Comparison of ENCODE assay signal across 1 cellular context in the genomic region with DNA sequence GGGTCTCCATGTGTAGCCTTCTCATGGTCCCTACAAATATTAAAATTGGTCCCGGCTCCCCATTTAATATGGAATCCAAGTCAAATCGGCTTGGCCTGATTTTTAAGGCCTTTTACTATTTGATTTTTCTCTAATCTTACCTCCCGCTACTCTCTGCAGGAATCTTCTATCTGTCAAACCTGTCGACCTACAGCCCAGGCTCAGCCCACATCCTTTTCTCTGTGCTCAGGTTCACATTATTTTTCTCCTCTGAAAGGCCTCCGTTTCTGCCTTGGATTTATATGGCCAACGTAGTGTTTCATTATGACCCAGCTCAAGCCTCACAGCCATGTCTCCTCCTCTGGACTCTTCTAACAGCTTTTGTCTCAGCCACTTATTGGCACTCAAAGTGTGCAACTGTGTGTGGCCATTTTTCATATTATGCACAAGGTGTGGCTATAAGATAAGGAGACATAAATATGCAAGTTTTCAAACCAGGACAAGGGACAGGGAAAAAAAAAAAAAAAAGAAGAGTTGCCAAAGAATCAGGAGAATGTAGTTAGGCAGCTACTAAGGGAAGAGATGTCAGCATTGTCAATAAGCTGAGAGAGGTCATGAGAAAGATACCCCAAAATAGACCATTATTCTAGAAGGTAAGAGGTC.
A peak's percentile ranks its signal among the peaks of the same experiment; 100 is the strongest.
TF ChIP-seq lines count a peak whose summit lies in the region.

No MANE protein-coding gene starts in this region.

TF ChIP-seq in K562, 482 proteins besides CTCF, POLR2A, EP300 and RAD21:
- TF ChIP-seq ZNF586 (CRISPR knock-in tag; conservative IDR thresholded peaks at IDR 0.05) (no peak), HNRNPL (IDR thresholded peaks at IDR 0.05; ENCODE audit: low read depth, low read length) (no peak), ARID3A (IDR thresholded peaks at IDR 0.05; ENCODE audit: borderline replicate concordance, low read depth, low read length) (peak; percentile 24; the same call in 1 of the 2 replicates), MEIS2 (IDR thresholded peaks at IDR 0.05; ENCODE audit: partially characterized antibody) (peak; percentile 45), SMARCA4 (IDR thresholded peaks at IDR 0.05) (peak; percentile 62; the same call in 1 of the 2 replicates), MYC (IDR thresholded peaks at IDR 0.05; ENCODE audit: low read depth, low read length) (no peak), MYC (CRISPR knock-in tag; IDR thresholded peaks at IDR 0.05; ENCODE audit: borderline replicate concordance, low read depth) (no peak), DMBX1 (CRISPR knock-in tag; IDR thresholded peaks at IDR 0.05; ENCODE audit: borderline replicate concordance) (no peak), NFRKB (IDR thresholded peaks at IDR 0.05; ENCODE audit: low read depth) (no peak), FOXK2 (conservative IDR thresholded peaks at IDR 0.05 in 1 of 2, IDR thresholded peaks at IDR 0.05 in 1 of 2; ENCODE audit: low read depth in 2 of 2) (peak; percentile 36 to 45; a peak in 1 of 4 replicates), MCM5 (IDR thresholded peaks at IDR 0.05; ENCODE audit: low read depth) (no peak), SPI1 (IDR thresholded peaks at IDR 0.05; ENCODE audit: borderline replicate concordance, low read depth, low read length) (no peak), TEAD4 (IDR thresholded peaks at IDR 0.05; ENCODE audit: low read length) (peak; percentile 71), TEAD4 (CRISPR knock-in tag; IDR thresholded peaks at IDR 0.05; ENCODE audit: borderline replicate concordance) (no peak), LEF1 (IDR thresholded peaks at IDR 0.05) (0 out of 2 replicates have a peak, but pooled peaks have one; percentile 23), ZNF384 (IDR thresholded peaks at IDR 0.05; ENCODE audit: low read depth, low read length) (peak; percentile 91), TAL1 (IDR thresholded peaks at IDR 0.05) (peak; percentile 66), STAT5A (IDR thresholded peaks at IDR 0.05; ENCODE audit: borderline replicate concordance, low read length) (0 out of 2 replicates have a peak, but pooled peaks have one; percentile 4), TRIM24 (IDR thresholded peaks at IDR 0.05) (no peak), BHLHE40 (IDR thresholded peaks at IDR 0.05; ENCODE audit: low read length) (0 out of 2 replicates have a peak, but pooled peaks have one; percentile 7), CREM (IDR thresholded peaks at IDR 0.05; ENCODE audit: low read depth) (no peak), CUX1 (CRISPR knock-in tag; IDR thresholded peaks at IDR 0.05) (0 out of 2 replicates have a peak, but pooled peaks have one; percentile 28), CBX5 (IDR thresholded peaks at IDR 0.05; ENCODE audit: borderline replicate concordance, low read depth) (no peak), TCF3 (CRISPR knock-in tag; IDR thresholded peaks at IDR 0.05) (peak; percentile 67), PBX2 (CRISPR knock-in tag; IDR thresholded peaks at IDR 0.05; ENCODE audit: low read depth) (no peak), PBX2 (tag; conservative IDR thresholded peaks at IDR 0.05; ENCODE audit: low read depth) (peak; percentile 74), ZNF75A (CRISPR knock-in tag; IDR thresholded peaks at IDR 0.05) (no peak), DPF2 (IDR thresholded peaks at IDR 0.05) (0 out of 2 replicates have a peak, but pooled peaks have one; percentile 27), HDAC1 (IDR thresholded peaks at IDR 0.05) (no peak), ZNF445 (CRISPR knock-in tag; IDR thresholded peaks at IDR 0.05; ENCODE audit: low read depth) (no peak), KLF6 (CRISPR knock-in tag; IDR thresholded peaks at IDR 0.05; ENCODE audit: borderline replicate concordance) (no peak), LCOR (CRISPR knock-in tag; IDR thresholded peaks at IDR 0.05) (no peak), ZNF830 (CRISPR knock-in tag; IDR thresholded peaks at IDR 0.05) (no peak), NCOR1 (IDR thresholded peaks at IDR 0.05) (peak; percentile 23; the same call in 1 of the 2 replicates), CBFA2T3 (IDR thresholded peaks at IDR 0.05) (peak; percentile 62), ARID1B (IDR thresholded peaks at IDR 0.05) (peak; percentile 75)
- TF ChIP-seq, protein P1, sequence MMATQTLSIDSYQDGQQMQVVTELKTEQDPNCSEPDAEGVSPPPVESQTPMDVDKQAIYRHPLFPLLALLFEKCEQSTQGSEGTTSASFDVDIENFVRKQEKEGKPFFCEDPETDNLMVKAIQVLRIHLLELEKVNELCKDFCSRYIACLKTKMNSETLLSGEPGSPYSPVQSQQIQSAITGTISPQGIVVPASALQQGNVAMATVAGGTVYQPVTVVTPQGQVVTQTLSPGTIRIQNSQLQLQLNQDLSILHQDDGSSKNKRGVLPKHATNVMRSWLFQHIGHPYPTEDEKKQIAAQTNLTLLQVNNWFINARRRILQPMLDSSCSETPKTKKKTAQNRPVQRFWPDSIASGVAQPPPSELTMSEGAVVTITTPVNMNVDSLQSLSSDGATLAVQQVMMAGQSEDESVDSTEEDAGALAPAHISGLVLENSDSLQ (IDR thresholded peaks at IDR 0.05) = peak; percentile 35; the same call in 1 of the 2 replicates
- TF ChIP-seq, protein P2, sequence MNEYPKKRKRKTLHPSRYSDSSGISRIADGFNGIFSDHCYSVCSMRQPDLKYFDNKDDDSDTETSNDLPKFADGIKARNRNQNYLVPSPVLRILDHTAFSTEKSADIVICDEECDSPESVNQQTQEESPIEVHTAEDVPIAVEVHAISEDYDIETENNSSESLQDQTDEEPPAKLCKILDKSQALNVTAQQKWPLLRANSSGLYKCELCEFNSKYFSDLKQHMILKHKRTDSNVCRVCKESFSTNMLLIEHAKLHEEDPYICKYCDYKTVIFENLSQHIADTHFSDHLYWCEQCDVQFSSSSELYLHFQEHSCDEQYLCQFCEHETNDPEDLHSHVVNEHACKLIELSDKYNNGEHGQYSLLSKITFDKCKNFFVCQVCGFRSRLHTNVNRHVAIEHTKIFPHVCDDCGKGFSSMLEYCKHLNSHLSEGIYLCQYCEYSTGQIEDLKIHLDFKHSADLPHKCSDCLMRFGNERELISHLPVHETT (CRISPR knock-in tag; conservative IDR thresholded peaks at IDR 0.05 in 1 of 2, IDR thresholded peaks at IDR 0.05 in 1 of 2) = no peak
- TF ChIP-seq, protein P3, sequence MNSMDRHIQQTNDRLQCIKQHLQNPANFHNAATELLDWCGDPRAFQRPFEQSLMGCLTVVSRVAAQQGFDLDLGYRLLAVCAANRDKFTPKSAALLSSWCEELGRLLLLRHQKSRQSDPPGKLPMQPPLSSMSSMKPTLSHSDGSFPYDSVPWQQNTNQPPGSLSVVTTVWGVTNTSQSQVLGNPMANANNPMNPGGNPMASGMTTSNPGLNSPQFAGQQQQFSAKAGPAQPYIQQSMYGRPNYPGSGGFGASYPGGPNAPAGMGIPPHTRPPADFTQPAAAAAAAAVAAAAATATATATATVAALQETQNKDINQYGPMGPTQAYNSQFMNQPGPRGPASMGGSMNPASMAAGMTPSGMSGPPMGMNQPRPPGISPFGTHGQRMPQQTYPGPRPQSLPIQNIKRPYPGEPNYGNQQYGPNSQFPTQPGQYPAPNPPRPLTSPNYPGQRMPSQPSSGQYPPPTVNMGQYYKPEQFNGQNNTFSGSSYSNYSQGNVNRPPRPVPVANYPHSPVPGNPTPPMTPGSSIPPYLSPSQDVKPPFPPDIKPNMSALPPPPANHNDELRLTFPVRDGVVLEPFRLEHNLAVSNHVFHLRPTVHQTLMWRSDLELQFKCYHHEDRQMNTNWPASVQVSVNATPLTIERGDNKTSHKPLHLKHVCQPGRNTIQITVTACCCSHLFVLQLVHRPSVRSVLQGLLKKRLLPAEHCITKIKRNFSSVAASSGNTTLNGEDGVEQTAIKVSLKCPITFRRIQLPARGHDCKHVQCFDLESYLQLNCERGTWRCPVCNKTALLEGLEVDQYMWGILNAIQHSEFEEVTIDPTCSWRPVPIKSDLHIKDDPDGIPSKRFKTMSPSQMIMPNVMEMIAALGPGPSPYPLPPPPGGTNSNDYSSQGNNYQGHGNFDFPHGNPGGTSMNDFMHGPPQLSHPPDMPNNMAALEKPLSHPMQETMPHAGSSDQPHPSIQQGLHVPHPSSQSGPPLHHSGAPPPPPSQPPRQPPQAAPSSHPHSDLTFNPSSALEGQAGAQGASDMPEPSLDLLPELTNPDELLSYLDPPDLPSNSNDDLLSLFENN (IDR thresholded peaks at IDR 0.05; ENCODE audit: low read depth in 2 of 2, low read length in 2 of 2) = peak in 1 of 2 experiments; percentile 54; a peak in 1 of 4 replicates
TF ChIP-seq in K562: peak in this region for 19.
